In genomic region chr15:40894689-40895308, GRCh38 we compare ENCODE assay signal across 8 cellular contexts. TPM values are rescaled to one million over a fixed set of nuclear protein-coding genes. Genes with fewer than 3 reads are reported as not detected.
DNase-seq lines count a peak whose midpoint lies in the region; ATAC-seq and TF ChIP-seq lines count a peak whose summit lies in the region.

No MANE protein-coding gene starts in this region.

- H3K36me3 ChIP-seq in mucosa of rectum (ENCODE audit: control insufficient read depth in 2 of 2, insufficient read depth in 2 of 2, low read length in 2 of 2): peaks cover 13 to 23% of the 10 kb centered on the region in 2 donors
- peaks cover 12% of the 10 kb centered on the region for H3K36me3 ChIP-seq in thoracic aorta

- DNase-seq in DMS79 treated with DMSO at 0.1 percent for 48 hours (lab: John Stamatoyannopoulos, UW) (peak; percentile 1), DMS79 (lab: John Stamatoyannopoulos, UW) (no peak), NOMO-1 treated with dmso at 0.1 percent for 144 hours (lab: John Stamatoyannopoulos, UW; ENCODE audit: unreplicated experiment) (peak; percentile 70), epidermal melanocyte (ENCODE audit: insufficient read length, low spot score) (peak; percentile 61), thoracic aorta (ENCODE audit: low spot score) (no peak)
- DNase-seq in activated CD8-positive, alpha-beta memory T cell treated with anti-CD3 and anti-CD28 coated beads for 48 hours (ENCODE audit: low read depth in 2 of 3, low spot score in 2 of 3): peak in 2 of 3 experiments; percentile 23 to 35

- H3K9me3 ChIP-seq in mucosa of rectum (ENCODE audit: control insufficient read depth in 2 of 2, low read length in 2 of 2): no peaks in the 10 kb centered on the region
- H3K9me3 ChIP-seq in thoracic aorta: no peaks in the 10 kb centered on the region

- H3K4me3 ChIP-seq in mucosa of rectum (ENCODE audit: low read length in 2 of 2) (peak overlapping the region; percentile 92 to 93), thoracic aorta (peak overlapping the region; percentile 84)

- no peaks in the 10 kb centered on the region for H3K27me3 ChIP-seq in mucosa of rectum (ENCODE audit: control insufficient read depth in 2 of 2, insufficient read depth in 2 of 2, low read length in 2 of 2)
- H3K27me3 ChIP-seq in thoracic aorta (replicated peaks; ENCODE audit: insufficient read depth): no peaks in the 10 kb centered on the region

- H3K9ac ChIP-seq in mucosa of rectum (ENCODE audit: low read depth in 1 of 2, low read length in 2 of 2): peak overlapping the region; percentile 82 to 93

- ATAC-seq in HG02642 (IDR thresholded peaks at IDR 0.05; ENCODE audit: poor library complexity, unreplicated experiment) (peak; percentile 35), thoracic aorta (ENCODE audit: insufficient number of reproducible peaks, low FRiP score, low read depth) (peak; percentile 43)

- H3K27ac ChIP-seq in mucosa of rectum (ENCODE audit: low read depth in 2 of 2, low read length in 2 of 2): peak overlapping the region; percentile 82 to 83
- H3K27ac ChIP-seq in thoracic aorta: peak overlapping the region; percentile 76 to 86

- peaks cover 28 to 34% of the 10 kb centered on the region in 2 donors for H3K4me1 ChIP-seq in mucosa of rectum (ENCODE audit: control insufficient read depth in 2 of 2, insufficient read depth in 2 of 2, low read length in 2 of 2)
- peaks cover 9 to 18% of the 10 kb centered on the region in 2 donors for H3K4me1 ChIP-seq in thoracic aorta (ENCODE audit: control insufficient read depth in 1 of 2, low read depth in 2 of 2)

- peak; percentile 53 for TF ChIP-seq CTCF in thoracic aorta (IDR thresholded peaks at IDR 0.05)

RNA-seq across cellular contexts. Expression of gene VPS18, which starts 0.5 kb away (rescaled TPM):
- 10 to 100 TPM; 26.0 to 37.9 TPM for total RNA-seq in thoracic aorta

RNA-seq across cellular contexts. Expression of gene RHOV, which starts 20.8 kb away (rescaled TPM):
- total RNA-seq in thoracic aorta: not detected

RNA-seq across cellular contexts. Expression of gene DLL4, which starts 34.3 kb away (rescaled TPM):
- 10 to 100 TPM in 1 of 2 donors, 1 to 10 TPM in 1; 6.2 to 13.0 TPM for total RNA-seq in thoracic aorta

RNA-seq across cellular contexts. Expression of gene SPINT1, which starts 51.0 kb away (rescaled TPM):
- total RNA-seq in thoracic aorta: 1 to 10 TPM; 4.6 to 4.8 TPM

RNA-seq across cellular contexts. Expression of gene CHAC1, which starts 58.5 kb away (rescaled TPM):
- 1 to 10 TPM; 3.9 to 7.3 TPM for total RNA-seq in thoracic aorta

Comparison
In these comparisons a context has a peak if more than half of its experiments do, and no peak if none do; other contexts are left out.
1. DNase-seq: peak in DMS79 treated with DMSO at 0.1 percent for 48 hours (single experiment), NOMO-1 treated with dmso at 0.1 percent for 144 hours (single experiment), activated CD8-positive, alpha-beta memory T cell treated with anti-CD3 and anti-CD28 coated beads for 48 hours (2 of 3) and epidermal melanocyte (single experiment); none in DMS79 (single experiment) and thoracic aorta (single experiment).